11 cellular contexts compared by ENCODE assay signal in genomic region chr3:140505256-140505655, GRCh38.
A peak's percentile ranks its signal among the peaks of the same experiment; 100 is the strongest.
DNase-seq lines count a peak whose midpoint lies in the region; ATAC-seq and TF ChIP-seq lines count a peak whose summit lies in the region.
"Had no signal": no experiment of that assay in that cellular context is flagged by ENCODE, and none has a peak within 500 bp of the region (broad histone marks: within the 10 kb centered on the region; RNA-seq: fewer than 3 reads in every experiment).

No MANE protein-coding gene starts in this region.

- DNase-seq in BE2C = peak; percentile 61
- DNase-seq in fibroblast of pulmonary artery (ENCODE audit: low read depth) = peak; percentile 18
- DNase-seq in esophagus squamous epithelium (lab: John Stamatoyannopoulos, UW) = no peak
- DNase-seq in G401 (ENCODE audit: low spot score) = no peak
- no peak for DNase-seq in NOMO-1 (lab: John Stamatoyannopoulos, UW; ENCODE audit: unreplicated experiment in 2 of 2)
- no peak for DNase-seq in activated naive CD4-positive, alpha-beta T cell treated with Interleukin-2 at 50 U/mL for 16 hours
- DNase-seq: effector memory CD4-positive, alpha-beta T cell; MM.1S had no signal

- no peak for TF ChIP-seq CTCF in BE2C (IDR thresholded peaks at IDR 0.05; ENCODE audit: low read depth, low read length)
- no peak for TF ChIP-seq CTCF in fibroblast of pulmonary artery (IDR thresholded peaks at IDR 0.05; ENCODE audit: low read length, missing control alignments)
- no peak for TF ChIP-seq CTCF in esophagus squamous epithelium (IDR thresholded peaks at IDR 0.05)

- H3K27ac ChIP-seq in esophagus squamous epithelium = no peak overlapping the region
- H3K27ac ChIP-seq: tibial artery had no signal

- ATAC-seq in GM19372 (IDR thresholded peaks at IDR 0.05; ENCODE audit: low read depth, unreplicated experiment) = peak; percentile 65
- ATAC-seq in HG03196 (IDR thresholded peaks at IDR 0.05; ENCODE audit: unreplicated experiment) = peak; percentile 62

- no peaks in the 10 kb centered on the region for H3K36me3 ChIP-seq in BE2C
- H3K36me3 ChIP-seq in esophagus squamous epithelium = no peaks in the 10 kb centered on the region
- H3K36me3 ChIP-seq: tibial artery had no signal

- no peak for TF ChIP-seq POLR2A in esophagus squamous epithelium (IDR thresholded peaks at IDR 0.05)

- intact Hi-C loops in esophagus squamous epithelium (cut with DNase I) = no loop called here

- H3K4me3 ChIP-seq in BE2C (ENCODE audit: low read depth, low read length) = no peak overlapping the region
- no peak overlapping the region for H3K4me3 ChIP-seq in fibroblast of pulmonary artery (replicated peaks; ENCODE audit: low read depth, low read length)
- no peak overlapping the region for H3K4me3 ChIP-seq in esophagus squamous epithelium
- H3K4me3 ChIP-seq: tibial artery had no signal

- H3K4me1 ChIP-seq in BE2C = no peaks in the 10 kb centered on the region
- no peaks in the 10 kb centered on the region for H3K4me1 ChIP-seq in esophagus squamous epithelium
- H3K4me1 ChIP-seq: tibial artery had no signal

- in situ Hi-C loops in G401 (cut with HindIII; ENCODE audit: low sequenced_read_pairs) = no loop called here

- H3K27me3 ChIP-seq in BE2C (peaks cover 4% of the 10 kb centered on the region; the same call in 1 of the 2 replicates), esophagus squamous epithelium (peaks cover 0 to 6% (median 0%) of the 10 kb centered on the region in 4 donors)

- H3K9me3 ChIP-seq in BE2C (no peaks in the 10 kb centered on the region; the same call in 1 of the 2 replicates), esophagus squamous epithelium (no peaks in the 10 kb centered on the region)
- H3K9me3 ChIP-seq: tibial artery had no signal

- 29 to 52% methylated on average over 3 of the region's 3 CpGs for WGBS in esophagus squamous epithelium, 2 donors

Comparison
In these comparisons a context has a peak if more than half of its experiments do, and no peak if none do; other contexts are left out.
1. DNase-seq: peak in BE2C (single experiment) and fibroblast of pulmonary artery (single experiment); none in esophagus squamous epithelium (single experiment), G401 (single experiment), NOMO-1 (0 of 2) and activated naive CD4-positive, alpha-beta T cell treated with Interleukin-2 at 50 U/mL for 16 hours (single experiment).